Comparison of ENCODE assay signal across 20 cellular contexts in the genomic region with DNA sequence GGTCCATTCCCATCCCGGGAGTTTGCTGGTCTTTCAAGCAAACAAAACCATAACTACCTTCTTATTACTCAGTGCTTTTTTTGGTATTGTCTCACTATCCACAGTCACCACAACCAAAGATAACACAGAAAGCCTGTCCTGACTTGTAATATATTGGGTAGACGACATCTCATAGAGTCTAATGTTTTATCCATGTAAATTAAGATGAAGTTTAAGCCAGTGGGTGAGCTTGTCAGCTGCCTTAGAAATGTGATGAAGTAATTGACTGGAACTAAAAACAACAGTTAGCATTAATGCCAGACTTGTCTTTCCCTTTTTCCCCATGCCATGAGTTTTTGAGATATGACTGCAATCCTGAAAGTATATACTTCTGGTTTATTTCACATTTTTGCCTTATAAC.
DNase-seq lines count a peak whose midpoint lies in the region; ATAC-seq, FAIRE-seq and TF ChIP-seq lines count a peak whose summit lies in the region.
"Had no signal": no experiment of that assay in that cellular context is flagged by ENCODE, and none has a peak within 500 bp of the region (broad histone marks: within the 10 kb centered on the region; RNA-seq: fewer than 3 reads in every experiment).

No MANE protein-coding gene starts in this region.

- in situ Hi-C loops in brain microvascular endothelial cell (cut with HindIII; ENCODE audit: low pct_ligation_motif_present, low sequenced_read_pairs): no loop called here

- H3K36me3 ChIP-seq in Loucy (ENCODE audit: insufficient read depth, low read length) (no peaks in the 10 kb centered on the region), brain microvascular endothelial cell (replicated peaks) (no peaks in the 10 kb centered on the region), keratinocyte (ENCODE audit: control insufficient read depth in 2 of 2, extremely low read depth in 1 of 2, insufficient read depth in 2 of 2, low read length in 2 of 2) (no peaks in the 10 kb centered on the region)
- H3K36me3 ChIP-seq: esophagus squamous epithelium, lower lobe of right lung, upper lobe of right lung had no signal

- POLR2A ChIA-PET in AG04449 (lab: Yijun Ruan, JAX): interaction anchor here (0.6 kb wide), 1 partner anchor 28 kb away, joined by 3 read pairs; no protein-coding TSS in a partner anchor

- H4K20me1 ChIP-seq in Loucy (ENCODE audit: insufficient read depth, low read length, poor library complexity, severe bottlenecking) (no peaks in the 10 kb centered on the region), keratinocyte (ENCODE audit: control insufficient read depth, extremely low read depth, insufficient read depth, low read length) (no peaks in the 10 kb centered on the region)

- H3K79me2 ChIP-seq in Loucy (ENCODE audit: insufficient read depth, low read length): no peaks in the 10 kb centered on the region
- no peaks in the 10 kb centered on the region for H3K79me2 ChIP-seq in keratinocyte (ENCODE audit: control insufficient read depth, insufficient read depth, low read length)

- no peaks in the 10 kb centered on the region for H3K9me1 ChIP-seq in keratinocyte (ENCODE audit: control insufficient read depth, extremely low read depth, insufficient read depth, low read length)

- H2AFZ ChIP-seq in Loucy (ENCODE audit: low read length) (peak overlapping the region; percentile 47; the same call in 1 of the 2 replicates), keratinocyte (ENCODE audit: control insufficient read depth, low read length) (no peak overlapping the region)

- ATAC-seq in GM18519 (IDR thresholded peaks at IDR 0.05; ENCODE audit: low FRiP score, unreplicated experiment): no peak
- ATAC-seq: activated CD4-positive, CD25-positive, alpha-beta regulatory T cell treated with anti-CD3 and anti-CD28 coated beads, Interleukin-2, amount 50 U/mL, for 24 hours; activated CD8-positive, alpha-beta T cell treated with anti-CD3 and anti-CD28 coated beads for 36 hours; lower lobe of right lung; upper lobe of right lung had no signal

- TF ChIP-seq CTCF in AG04449 (IDR thresholded peaks at IDR 0.05; ENCODE audit: insufficient read depth, low read length, missing control alignments) (no peak), Loucy (conservative IDR thresholded peaks at IDR 0.05; ENCODE audit: low read length) (no peak), brain microvascular endothelial cell (IDR thresholded peaks at IDR 0.05; ENCODE audit: low read depth, low read length, missing control alignments) (no peak), keratinocyte (optimal IDR thresholded peaks at IDR 0.05 in 1 of 3, IDR thresholded peaks at IDR 0.05 in 1 of 3, conservative IDR thresholded peaks at IDR 0.05 in 1 of 3; ENCODE audit: extremely low read depth in 1 of 3, insufficient read depth in 2 of 3, low read length in 3 of 3) (no peak)

- dilution Hi-C loops in keratinocyte (cut with MboI; ENCODE audit: extremely low pct_ligation_motif_present, low sequenced_read_pairs): no loop called here

- H3K4me3 ChIP-seq in AG04449 (ENCODE audit: low read depth, low read length) (no peak overlapping the region), Loucy (ENCODE audit: low read length, poor library complexity, severe bottlenecking) (no peak overlapping the region), brain microvascular endothelial cell (ENCODE audit: low read depth, low read length) (no peak overlapping the region), keratinocyte (ENCODE audit: control insufficient read depth in 2 of 3, extremely low read depth in 1 of 3, insufficient read depth in 2 of 3, low read depth in 1 of 3, low read length in 3 of 3) (peak overlapping the region in 1 of 3 experiments; percentile 21)
- H3K4me3 ChIP-seq: esophagus squamous epithelium, lower lobe of right lung, upper lobe of right lung had no signal

- CTCF ChIA-PET in AG04449 (lab: Yijun Ruan, JAX): interaction anchor here (0.8 to 1.5 kb wide), 3 partner anchors 18 to 420 kb away, joined by 3 to 4 read pairs (median 3); no protein-coding TSS in a partner anchor

- H3K4me1 ChIP-seq in Loucy (ENCODE audit: insufficient read depth, low read length, poor library complexity, severe bottlenecking): peaks cover 22% of the 10 kb centered on the region
- peaks cover 27% of the 10 kb centered on the region for H3K4me1 ChIP-seq in keratinocyte (ENCODE audit: control insufficient read depth, extremely low read depth, insufficient read depth, low read length)

- peak overlapping the region; percentile 15 for H3K27ac ChIP-seq in brain microvascular endothelial cell
- peak overlapping the region; percentile 80 for H3K27ac ChIP-seq in keratinocyte (ENCODE audit: control insufficient read depth, insufficient read depth, low read length)
- H3K27ac ChIP-seq: lower lobe of right lung, upper lobe of right lung had no signal

- no peaks in the 10 kb centered on the region for H3K9me3 ChIP-seq in Loucy (ENCODE audit: insufficient read depth, low read depth, low read length)
- no peaks in the 10 kb centered on the region for H3K9me3 ChIP-seq in keratinocyte (ENCODE audit: control insufficient read depth, low read depth, low read length)
- H3K9me3 ChIP-seq: esophagus squamous epithelium, lower lobe of right lung, upper lobe of right lung had no signal

- H3K9me2 ChIP-seq in Loucy (replicated peaks; ENCODE audit: low read depth, low read length): no peaks in the 10 kb centered on the region

- H3F3A ChIP-seq in Loucy (ENCODE audit: low read depth): no peaks in the 10 kb centered on the region

- peak; percentile 78 for FAIRE-seq in keratinocyte (lab: Jason Lieb, UNC)

- no peaks in the 10 kb centered on the region for H3K27me3 ChIP-seq in Loucy (ENCODE audit: insufficient read depth, low read length, poor library complexity, severe bottlenecking)
- no peaks in the 10 kb centered on the region for H3K27me3 ChIP-seq in brain microvascular endothelial cell (replicated peaks)
- H3K27me3 ChIP-seq in keratinocyte (ENCODE audit: control insufficient read depth, extremely low read depth, insufficient read depth, low read length): no peaks in the 10 kb centered on the region
- H3K27me3 ChIP-seq: esophagus squamous epithelium, upper lobe of right lung had no signal

- H3K9ac ChIP-seq in Loucy (ENCODE audit: low read depth, low read length, poor library complexity, severe bottlenecking) (no peak overlapping the region), keratinocyte (ENCODE audit: control insufficient read depth, extremely low read depth, insufficient read depth, low read length) (peak overlapping the region; percentile 14)

- DNase-seq in AG04449 (ENCODE audit: low read depth, low spot score) (peak; percentile 46), brain microvascular endothelial cell (peak; percentile 10), keratinocyte (ENCODE audit: low read depth, low spot score) (peak; percentile 66), NCI-H1694 treated with DMSO at 0.1 percent for 48 hours (lab: John Stamatoyannopoulos, UW) (no peak), NCI-H510A treated with DMSO at 0.1 percent for 48 hours (lab: John Stamatoyannopoulos, UW) (no peak), NCI-H2107 treated with DMSO at 0.1 percent for 48 hours (lab: John Stamatoyannopoulos, UW; ENCODE audit: unreplicated experiment) (no peak)
- DNase-seq: activated CD8-positive, alpha-beta T cell treated with anti-CD3 and anti-CD28 coated beads for 36 hours; effector memory CD4-positive, alpha-beta T cell; esophagus squamous epithelium; H9; lower lobe of right lung; NCI-H1105; NCI-H2081; NCI-H446 treated with DMSO at 0.1 percent for 48 hours; SIG-M5; stimulated activated CD8-positive, alpha-beta memory T cell treated with anti-CD3 and anti-CD28 coated beads, Interleukin-4, amount 100 ng/mL, for 48 hours; upper lobe of right lung had no signal

- H3K4me2 ChIP-seq in Loucy (ENCODE audit: low read depth, low read length, poor library complexity, severe bottlenecking) (no peak overlapping the region), keratinocyte (ENCODE audit: control insufficient read depth, extremely low read depth, insufficient read depth, low read depth, low read length) (peak overlapping the region; percentile 52)

Comparison
In these comparisons a context has a peak if more than half of its experiments do, and no peak if none do; other contexts are left out.
1. DNase-seq: peak in AG04449 (single experiment), brain microvascular endothelial cell (single experiment) and keratinocyte (single experiment); none in NCI-H1694 treated with DMSO at 0.1 percent for 48 hours (single experiment), NCI-H510A treated with DMSO at 0.1 percent for 48 hours (single experiment) and NCI-H2107 treated with DMSO at 0.1 percent for 48 hours (single experiment).